ENCODE assay signal across 1 cellular context in the genomic region with DNA sequence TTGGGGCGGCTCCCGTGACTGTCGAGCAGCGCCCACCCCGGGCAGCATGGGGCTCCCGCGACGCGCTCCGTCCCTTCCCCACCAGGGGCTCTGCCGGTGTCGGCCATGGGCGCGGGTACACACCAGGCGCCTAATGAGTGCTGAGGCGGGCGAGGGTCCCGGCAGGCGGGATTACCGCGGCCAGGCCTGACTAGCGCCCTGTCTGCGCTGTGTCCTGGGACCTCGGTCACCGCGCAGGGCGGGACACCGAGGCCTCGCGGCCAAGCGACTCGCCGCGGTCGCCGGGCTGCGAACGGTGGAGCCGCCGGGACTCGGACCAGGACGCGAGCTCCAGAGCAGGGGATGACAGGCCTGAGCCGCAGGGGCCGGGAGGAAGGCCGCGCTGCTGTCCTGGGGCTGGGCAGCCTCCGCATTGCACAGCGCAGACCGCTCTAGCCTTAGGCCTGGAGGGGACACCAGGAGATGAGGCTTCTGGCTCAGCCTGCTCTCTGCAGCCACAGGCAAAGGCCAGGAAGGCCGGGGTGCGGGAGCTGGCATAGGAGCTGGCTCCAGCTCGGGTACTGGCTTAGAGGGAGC.
TF ChIP-seq lines count a peak whose summit lies in the region.

No MANE protein-coding gene starts in this region.

TF ChIP-seq in HepG2, 621 proteins besides CTCF, POLR2A, EP300 and RAD21 (continued from another document and continues in another):
- TF ChIP-seq, protein P1, sequence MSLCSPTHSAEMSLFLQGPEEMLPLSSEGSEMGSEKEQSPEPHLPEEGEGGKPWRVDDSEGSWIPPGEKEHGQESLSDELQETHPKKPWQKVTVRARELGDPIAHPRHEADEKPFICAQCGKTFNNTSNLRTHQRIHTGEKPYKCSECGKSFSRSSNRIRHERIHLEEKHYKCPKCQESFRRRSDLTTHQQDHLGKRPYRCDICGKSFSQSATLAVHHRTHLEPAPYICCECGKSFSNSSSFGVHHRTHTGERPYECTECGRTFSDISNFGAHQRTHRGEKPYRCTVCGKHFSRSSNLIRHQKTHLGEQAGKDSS (CRISPR knock-in tag; IDR thresholded peaks at IDR 0.05; ENCODE audit: borderline replicate concordance, low read depth): no peak
- TF ChIP-seq, protein P2, sequence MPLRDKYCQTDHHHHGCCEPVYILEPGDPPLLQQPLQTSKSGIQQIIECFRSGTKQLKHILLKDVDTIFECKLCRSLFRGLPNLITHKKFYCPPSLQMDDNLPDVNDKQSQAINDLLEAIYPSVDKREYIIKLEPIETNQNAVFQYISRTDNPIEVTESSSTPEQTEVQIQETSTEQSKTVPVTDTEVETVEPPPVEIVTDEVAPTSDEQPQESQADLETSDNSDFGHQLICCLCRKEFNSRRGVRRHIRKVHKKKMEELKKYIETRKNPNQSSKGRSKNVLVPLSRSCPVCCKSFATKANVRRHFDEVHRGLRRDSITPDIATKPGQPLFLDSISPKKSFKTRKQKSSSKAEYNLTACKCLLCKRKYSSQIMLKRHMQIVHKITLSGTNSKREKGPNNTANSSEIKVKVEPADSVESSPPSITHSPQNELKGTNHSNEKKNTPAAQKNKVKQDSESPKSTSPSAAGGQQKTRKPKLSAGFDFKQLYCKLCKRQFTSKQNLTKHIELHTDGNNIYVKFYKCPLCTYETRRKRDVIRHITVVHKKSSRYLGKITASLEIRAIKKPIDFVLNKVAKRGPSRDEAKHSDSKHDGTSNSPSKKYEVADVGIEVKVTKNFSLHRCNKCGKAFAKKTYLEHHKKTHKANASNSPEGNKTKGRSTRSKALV (CRISPR knock-in tag; IDR thresholded peaks at IDR 0.05): peak; percentile 90
- TF ChIP-seq ZFP82 (CRISPR knock-in tag; IDR thresholded peaks at IDR 0.05; ENCODE audit: borderline replicate concordance): peak; percentile 94; the same call in 1 of the 2 replicates
- TF ChIP-seq CENPX (CRISPR knock-in tag; IDR thresholded peaks at IDR 0.05): no peak
- TF ChIP-seq KDM2A (CRISPR knock-in tag; IDR thresholded peaks at IDR 0.05; ENCODE audit: borderline replicate concordance, low read depth): peak; percentile 21; the same call in 1 of the 2 replicates
- TF ChIP-seq ZNF232 (CRISPR knock-in tag; IDR thresholded peaks at IDR 0.05; ENCODE audit: borderline replicate concordance): peak; percentile 73; the same call in 1 of the 2 replicates
- TF ChIP-seq SUZ12 (IDR thresholded peaks at IDR 0.05; ENCODE audit: low read depth, low read length): no peak
- TF ChIP-seq, protein P3, sequence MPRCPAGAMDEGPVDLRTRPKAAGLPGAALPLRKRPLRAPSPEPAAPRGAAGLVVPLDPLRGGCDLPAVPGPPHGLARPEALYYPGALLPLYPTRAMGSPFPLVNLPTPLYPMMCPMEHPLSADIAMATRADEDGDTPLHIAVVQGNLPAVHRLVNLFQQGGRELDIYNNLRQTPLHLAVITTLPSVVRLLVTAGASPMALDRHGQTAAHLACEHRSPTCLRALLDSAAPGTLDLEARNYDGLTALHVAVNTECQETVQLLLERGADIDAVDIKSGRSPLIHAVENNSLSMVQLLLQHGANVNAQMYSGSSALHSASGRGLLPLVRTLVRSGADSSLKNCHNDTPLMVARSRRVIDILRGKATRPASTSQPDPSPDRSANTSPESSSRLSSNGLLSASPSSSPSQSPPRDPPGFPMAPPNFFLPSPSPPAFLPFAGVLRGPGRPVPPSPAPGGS (CRISPR knock-in tag; IDR thresholded peaks at IDR 0.05): peak; percentile 90
- TF ChIP-seq, protein P4, sequence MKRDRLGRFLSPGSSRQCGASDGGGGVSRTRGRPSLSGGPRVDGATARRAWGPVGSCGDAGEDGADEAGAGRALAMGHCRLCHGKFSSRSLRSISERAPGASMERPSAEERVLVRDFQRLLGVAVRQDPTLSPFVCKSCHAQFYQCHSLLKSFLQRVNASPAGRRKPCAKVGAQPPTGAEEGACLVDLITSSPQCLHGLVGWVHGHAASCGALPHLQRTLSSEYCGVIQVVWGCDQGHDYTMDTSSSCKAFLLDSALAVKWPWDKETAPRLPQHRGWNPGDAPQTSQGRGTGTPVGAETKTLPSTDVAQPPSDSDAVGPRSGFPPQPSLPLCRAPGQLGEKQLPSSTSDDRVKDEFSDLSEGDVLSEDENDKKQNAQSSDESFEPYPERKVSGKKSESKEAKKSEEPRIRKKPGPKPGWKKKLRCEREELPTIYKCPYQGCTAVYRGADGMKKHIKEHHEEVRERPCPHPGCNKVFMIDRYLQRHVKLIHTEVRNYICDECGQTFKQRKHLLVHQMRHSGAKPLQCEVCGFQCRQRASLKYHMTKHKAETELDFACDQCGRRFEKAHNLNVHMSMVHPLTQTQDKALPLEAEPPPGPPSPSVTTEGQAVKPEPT (CRISPR knock-in tag; IDR thresholded peaks at IDR 0.05; ENCODE audit: low read depth): no peak
- peak; percentile 3 for TF ChIP-seq XRCC5 (optimal IDR thresholded peaks at IDR 0.05; ENCODE audit: low read length)
- no peak for TF ChIP-seq KLF13 (CRISPR knock-in tag; IDR thresholded peaks at IDR 0.05)
- TF ChIP-seq, protein P5, sequence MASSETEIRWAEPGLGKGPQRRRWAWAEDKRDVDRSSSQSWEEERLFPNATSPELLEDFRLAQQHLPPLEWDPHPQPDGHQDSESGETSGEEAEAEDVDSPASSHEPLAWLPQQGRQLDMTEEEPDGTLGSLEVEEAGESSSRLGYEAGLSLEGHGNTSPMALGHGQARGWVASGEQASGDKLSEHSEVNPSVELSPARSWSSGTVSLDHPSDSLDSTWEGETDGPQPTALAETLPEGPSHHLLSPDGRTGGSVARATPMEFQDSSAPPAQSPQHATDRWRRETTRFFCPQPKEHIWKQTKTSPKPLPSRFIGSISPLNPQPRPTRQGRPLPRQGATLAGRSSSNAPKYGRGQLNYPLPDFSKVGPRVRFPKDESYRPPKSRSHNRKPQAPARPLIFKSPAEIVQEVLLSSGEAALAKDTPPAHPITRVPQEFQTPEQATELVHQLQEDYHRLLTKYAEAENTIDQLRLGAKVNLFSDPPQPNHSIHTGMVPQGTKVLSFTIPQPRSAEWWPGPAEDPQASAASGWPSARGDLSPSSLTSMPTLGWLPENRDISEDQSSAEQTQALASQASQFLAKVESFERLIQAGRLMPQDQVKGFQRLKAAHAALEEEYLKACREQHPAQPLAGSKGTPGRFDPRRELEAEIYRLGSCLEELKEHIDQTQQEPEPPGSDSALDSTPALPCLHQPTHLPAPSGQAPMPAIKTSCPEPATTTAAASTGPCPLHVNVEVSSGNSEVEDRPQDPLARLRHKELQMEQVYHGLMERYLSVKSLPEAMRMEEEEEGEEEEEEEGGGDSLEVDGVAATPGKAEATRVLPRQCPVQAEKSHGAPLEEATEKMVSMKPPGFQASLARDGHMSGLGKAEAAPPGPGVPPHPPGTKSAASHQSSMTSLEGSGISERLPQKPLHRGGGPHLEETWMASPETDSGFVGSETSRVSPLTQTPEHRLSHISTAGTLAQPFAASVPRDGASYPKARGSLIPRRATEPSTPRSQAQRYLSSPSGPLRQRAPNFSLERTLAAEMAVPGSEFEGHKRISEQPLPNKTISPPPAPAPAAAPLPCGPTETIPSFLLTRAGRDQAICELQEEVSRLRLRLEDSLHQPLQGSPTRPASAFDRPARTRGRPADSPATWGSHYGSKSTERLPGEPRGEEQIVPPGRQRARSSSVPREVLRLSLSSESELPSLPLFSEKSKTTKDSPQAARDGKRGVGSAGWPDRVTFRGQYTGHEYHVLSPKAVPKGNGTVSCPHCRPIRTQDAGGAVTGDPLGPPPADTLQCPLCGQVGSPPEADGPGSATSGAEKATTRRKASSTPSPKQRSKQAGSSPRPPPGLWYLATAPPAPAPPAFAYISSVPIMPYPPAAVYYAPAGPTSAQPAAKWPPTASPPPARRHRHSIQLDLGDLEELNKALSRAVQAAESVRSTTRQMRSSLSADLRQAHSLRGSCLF (CRISPR knock-in tag; IDR thresholded peaks at IDR 0.05; ENCODE audit: borderline replicate concordance): no peak
- no peak for TF ChIP-seq ATF7 (IDR thresholded peaks at IDR 0.05)
- no peak for TF ChIP-seq ATF7 (CRISPR knock-in tag; IDR thresholded peaks at IDR 0.05)
- peak; percentile 76 for TF ChIP-seq REXO4 (CRISPR knock-in tag; IDR thresholded peaks at IDR 0.05; ENCODE audit: borderline replicate concordance)
- TF ChIP-seq, protein P6, sequence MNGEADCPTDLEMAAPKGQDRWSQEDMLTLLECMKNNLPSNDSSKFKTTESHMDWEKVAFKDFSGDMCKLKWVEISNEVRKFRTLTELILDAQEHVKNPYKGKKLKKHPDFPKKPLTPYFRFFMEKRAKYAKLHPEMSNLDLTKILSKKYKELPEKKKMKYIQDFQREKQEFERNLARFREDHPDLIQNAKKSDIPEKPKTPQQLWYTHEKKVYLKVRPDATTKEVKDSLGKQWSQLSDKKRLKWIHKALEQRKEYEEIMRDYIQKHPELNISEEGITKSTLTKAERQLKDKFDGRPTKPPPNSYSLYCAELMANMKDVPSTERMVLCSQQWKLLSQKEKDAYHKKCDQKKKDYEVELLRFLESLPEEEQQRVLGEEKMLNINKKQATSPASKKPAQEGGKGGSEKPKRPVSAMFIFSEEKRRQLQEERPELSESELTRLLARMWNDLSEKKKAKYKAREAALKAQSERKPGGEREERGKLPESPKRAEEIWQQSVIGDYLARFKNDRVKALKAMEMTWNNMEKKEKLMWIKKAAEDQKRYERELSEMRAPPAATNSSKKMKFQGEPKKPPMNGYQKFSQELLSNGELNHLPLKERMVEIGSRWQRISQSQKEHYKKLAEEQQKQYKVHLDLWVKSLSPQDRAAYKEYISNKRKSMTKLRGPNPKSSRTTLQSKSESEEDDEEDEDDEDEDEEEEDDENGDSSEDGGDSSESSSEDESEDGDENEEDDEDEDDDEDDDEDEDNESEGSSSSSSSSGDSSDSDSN (CRISPR knock-in tag; IDR thresholded peaks at IDR 0.05): peak; percentile 93
- TF ChIP-seq RAD51 (IDR thresholded peaks at IDR 0.05; ENCODE audit: borderline replicate concordance): no peak
- TF ChIP-seq ZNF160 (CRISPR knock-in tag; IDR thresholded peaks at IDR 0.05): no peak
- TF ChIP-seq, protein P7, sequence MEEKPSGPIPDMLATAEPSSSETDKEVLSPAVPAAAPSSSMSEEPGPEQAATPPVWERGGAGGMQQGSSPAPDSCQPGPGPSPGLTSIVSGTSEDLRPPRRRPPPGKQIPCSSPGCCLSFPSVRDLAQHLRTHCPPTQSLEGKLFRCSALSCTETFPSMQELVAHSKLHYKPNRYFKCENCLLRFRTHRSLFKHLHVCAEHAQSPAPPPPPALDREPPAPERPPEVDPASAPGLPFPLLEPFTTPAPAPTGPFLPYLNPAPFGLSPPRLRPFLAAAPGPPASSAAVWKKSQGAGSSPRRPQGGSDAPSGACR (CRISPR knock-in tag; IDR thresholded peaks at IDR 0.05): peak; percentile 84; the same call in 1 of the 2 replicates
- no peak for TF ChIP-seq NBN (conservative IDR thresholded peaks at IDR 0.05)
- TF ChIP-seq, protein P8, sequence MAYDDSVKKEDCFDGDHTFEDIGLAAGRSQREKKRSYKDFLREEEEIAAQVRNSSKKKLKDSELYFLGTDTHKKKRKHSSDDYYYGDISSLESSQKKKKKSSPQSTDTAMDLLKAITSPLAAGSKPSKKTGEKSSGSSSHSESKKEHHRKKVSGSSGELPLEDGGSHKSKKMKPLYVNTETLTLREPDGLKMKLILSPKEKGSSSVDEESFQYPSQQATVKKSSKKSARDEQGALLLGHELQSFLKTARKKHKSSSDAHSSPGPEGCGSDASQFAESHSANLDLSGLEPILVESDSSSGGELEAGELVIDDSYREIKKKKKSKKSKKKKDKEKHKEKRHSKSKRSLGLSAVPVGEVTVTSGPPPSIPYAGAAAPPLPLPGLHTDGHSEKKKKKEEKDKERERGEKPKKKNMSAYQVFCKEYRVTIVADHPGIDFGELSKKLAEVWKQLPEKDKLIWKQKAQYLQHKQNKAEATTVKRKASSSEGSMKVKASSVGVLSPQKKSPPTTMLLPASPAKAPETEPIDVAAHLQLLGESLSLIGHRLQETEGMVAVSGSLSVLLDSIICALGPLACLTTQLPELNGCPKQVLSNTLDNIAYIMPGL (CRISPR knock-in tag; IDR thresholded peaks at IDR 0.05; ENCODE audit: borderline replicate concordance in 1 of 2, low read depth in 1 of 2): peak; percentile 14 to 85; a peak in 3 of 4 replicates
- TF ChIP-seq HNRNPUL1 (IDR thresholded peaks at IDR 0.05; ENCODE audit: low read depth, low read length): no peak
- no peak for TF ChIP-seq ZBTB1 (CRISPR knock-in tag; IDR thresholded peaks at IDR 0.05; ENCODE audit: borderline replicate concordance)
- peak; percentile 11; the same call in 1 of the 2 replicates for TF ChIP-seq FOXK1 (CRISPR knock-in tag; IDR thresholded peaks at IDR 0.05; ENCODE audit: borderline replicate concordance, low read depth)
- no peak for TF ChIP-seq CCDC6 (CRISPR knock-in tag; IDR thresholded peaks at IDR 0.05)
- 0 out of 2 replicates have a peak, but pooled peaks have one; percentile 14 for TF ChIP-seq FOSL1 (CRISPR knock-in tag; IDR thresholded peaks at IDR 0.05; ENCODE audit: borderline replicate concordance)
- no peak for TF ChIP-seq ZBTB7A (CRISPR knock-in tag; IDR thresholded peaks at IDR 0.05)
- TF ChIP-seq, protein P9, sequence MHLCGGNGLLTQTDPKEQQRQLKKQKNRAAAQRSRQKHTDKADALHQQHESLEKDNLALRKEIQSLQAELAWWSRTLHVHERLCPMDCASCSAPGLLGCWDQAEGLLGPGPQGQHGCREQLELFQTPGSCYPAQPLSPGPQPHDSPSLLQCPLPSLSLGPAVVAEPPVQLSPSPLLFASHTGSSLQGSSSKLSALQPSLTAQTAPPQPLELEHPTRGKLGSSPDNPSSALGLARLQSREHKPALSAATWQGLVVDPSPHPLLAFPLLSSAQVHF (CRISPR knock-in tag; IDR thresholded peaks at IDR 0.05): no peak
- TF ChIP-seq, protein P10, sequence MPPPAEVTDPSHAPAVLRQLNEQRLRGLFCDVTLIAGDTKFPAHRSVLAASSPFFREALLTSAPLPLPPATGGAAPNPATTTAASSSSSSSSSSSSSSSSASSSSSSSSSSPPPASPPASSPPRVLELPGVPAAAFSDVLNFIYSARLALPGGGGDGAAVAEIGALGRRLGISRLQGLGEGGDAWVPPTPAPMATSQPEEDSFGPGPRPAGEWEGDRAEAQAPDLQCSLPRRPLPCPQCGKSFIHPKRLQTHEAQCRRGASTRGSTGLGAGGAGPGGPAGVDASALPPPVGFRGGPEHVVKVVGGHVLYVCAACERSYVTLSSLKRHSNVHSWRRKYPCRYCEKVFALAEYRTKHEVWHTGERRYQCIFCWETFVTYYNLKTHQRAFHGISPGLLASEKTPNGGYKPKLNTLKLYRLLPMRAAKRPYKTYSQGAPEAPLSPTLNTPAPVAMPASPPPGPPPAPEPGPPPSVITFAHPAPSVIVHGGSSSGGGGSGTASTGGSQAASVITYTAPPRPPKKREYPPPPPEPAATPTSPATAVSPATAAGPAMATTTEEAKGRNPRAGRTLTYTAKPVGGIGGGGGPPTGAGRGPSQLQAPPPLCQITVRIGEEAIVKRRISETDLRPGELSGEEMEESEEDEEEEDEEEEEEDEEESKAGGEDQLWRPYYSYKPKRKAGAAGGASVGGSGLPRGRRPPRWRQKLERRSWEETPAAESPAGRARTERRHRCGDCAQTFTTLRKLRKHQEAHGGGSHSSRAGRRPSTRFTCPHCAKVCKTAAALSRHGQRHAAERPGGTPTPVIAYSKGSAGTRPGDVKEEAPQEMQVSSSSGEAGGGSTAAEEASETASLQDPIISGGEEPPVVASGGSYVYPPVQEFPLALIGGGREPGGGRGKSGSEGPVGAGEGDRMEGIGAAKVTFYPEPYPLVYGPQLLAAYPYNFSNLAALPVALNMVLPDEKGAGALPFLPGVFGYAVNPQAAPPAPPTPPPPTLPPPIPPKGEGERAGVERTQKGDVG (CRISPR knock-in tag; IDR thresholded peaks at IDR 0.05; ENCODE audit: borderline replicate concordance): no peak
- TF ChIP-seq SCMH1 (CRISPR knock-in tag; IDR thresholded peaks at IDR 0.05; ENCODE audit: borderline replicate concordance): no peak
- no peak for TF ChIP-seq BORCS8-MEF2B (CRISPR knock-in tag; IDR thresholded peaks at IDR 0.05)
- TF ChIP-seq ZNF124 (CRISPR knock-in tag; IDR thresholded peaks at IDR 0.05): no peak
- TF ChIP-seq MAFF (IDR thresholded peaks at IDR 0.05; ENCODE audit: low read depth, low read length): no peak
- TF ChIP-seq ZNF431 (CRISPR knock-in tag; IDR thresholded peaks at IDR 0.05; ENCODE audit: borderline replicate concordance, low read depth): no peak
- TF ChIP-seq BRD4 (CRISPR knock-in tag; IDR thresholded peaks at IDR 0.05): peak; percentile 76; the same call in 1 of the 2 replicates
- TF ChIP-seq ZNF501 (CRISPR knock-in tag; IDR thresholded peaks at IDR 0.05): peak; percentile 79; the same call in 1 of the 2 replicates
